In the genomic region with DNA sequence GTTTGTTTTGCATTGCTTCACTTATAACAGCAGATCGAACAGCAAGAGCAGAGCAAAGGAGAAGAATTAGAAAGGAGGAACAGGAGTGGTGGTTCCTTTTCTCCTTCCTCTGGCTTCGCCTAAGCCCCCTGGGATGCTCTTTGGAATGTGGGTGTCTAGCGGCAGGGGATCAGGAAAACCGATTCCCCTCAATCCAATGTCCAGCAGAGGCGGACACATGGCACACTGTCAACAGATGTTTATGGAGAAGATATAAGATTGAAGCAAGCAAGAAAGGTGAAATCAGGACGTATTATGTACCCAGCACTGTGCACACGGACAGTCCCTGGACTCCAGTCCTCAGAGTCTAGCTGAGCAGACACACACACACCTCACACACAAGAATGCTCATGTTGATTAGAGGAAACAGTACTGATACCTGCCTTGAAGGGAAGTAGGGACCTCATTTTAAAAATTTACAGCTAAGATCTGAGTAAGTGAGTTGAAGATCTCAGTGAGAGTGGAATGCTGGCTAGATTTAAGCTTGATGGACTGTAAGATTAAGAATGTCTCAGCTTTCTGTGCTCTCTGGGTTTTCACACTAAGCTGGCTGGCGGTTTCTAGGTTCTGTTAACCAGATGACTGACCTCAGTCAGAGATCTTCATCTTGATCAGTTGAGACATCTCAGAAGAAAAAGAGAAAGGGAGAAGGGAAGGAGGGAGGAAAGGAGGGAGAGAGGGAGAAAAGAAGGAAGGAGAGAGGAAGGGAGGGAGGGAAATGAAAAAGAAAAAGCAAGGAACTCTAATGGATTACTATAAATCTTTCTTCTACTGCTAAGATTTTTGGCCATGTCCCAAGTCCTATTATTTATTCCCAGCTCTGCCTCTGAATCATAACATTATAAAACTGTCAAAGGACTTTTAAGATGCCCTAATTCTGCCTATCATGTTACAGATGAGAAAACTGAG, we compare ENCODE assay signal across 16 cellular contexts. TPM values are rescaled to one million over a fixed set of nuclear protein-coding genes. Genes with fewer than 3 reads are reported as not detected.
DNase-seq lines count a peak whose midpoint lies in the region; ATAC-seq, FAIRE-seq and TF ChIP-seq lines count a peak whose summit lies in the region.
"Had no signal": no experiment of that assay in that cellular context is flagged by ENCODE, and none has a peak within 500 bp of the region (broad histone marks: within the 10 kb centered on the region; RNA-seq: fewer than 3 reads in every experiment).

No MANE protein-coding gene starts in this region.

- SMC1A ChIA-PET in GM12878 (lab: Charles Lee; ENCODE audit: uncharacterized antibody, unreplicated experiment): interaction anchor here (0.6 to 2.3 kb wide), 8 partner anchors 10 to 800 kb away, joined by 3 to 7 read pairs (median 4); no protein-coding TSS in a partner anchor

- peaks cover 4% of the 10 kb centered on the region for H3K4me1 ChIP-seq in GM12878 (ENCODE audit: control insufficient read depth, insufficient read depth, low read length)
- H3K4me1 ChIP-seq in parathyroid adenoma: peaks cover 5% of the 10 kb centered on the region
- H3K4me1 ChIP-seq in naive thymus-derived CD4-positive, alpha-beta T cell (ENCODE audit: control insufficient read depth in 2 of 2, insufficient read depth in 2 of 2, low read length in 2 of 2): no peaks in the 10 kb centered on the region

- H3K27me3 Mint-ChIP-seq in naive thymus-derived CD4-positive, alpha-beta T cell: peaks cover 0 to 8% (median 5%) of the 10 kb centered on the region in 5 donors

- CTCF ChIA-PET in GM12878 (lab: Yijun Ruan, JAX): interaction anchor here (0.7 to 2.3 kb wide), 4 partner anchors 10 to 151 kb away, joined by 3 to 5 read pairs (median 3); no protein-coding TSS in a partner anchor
- CTCF ChIA-PET in naive thymus-derived CD4-positive, alpha-beta T cell (lab: Charles Lee): no interaction called here

- TF ChIP-seq POLR2A in GM12878 (IDR thresholded peaks at IDR 0.05; ENCODE audit: low read depth, low read length): no peak

- no peak overlapping the region for H3K9ac ChIP-seq in GM12878 (ENCODE audit: control insufficient read depth, insufficient read depth, low read length)
- H3K9ac ChIP-seq in parathyroid adenoma: no peak overlapping the region

- no peaks in the 10 kb centered on the region for H3K4me1 Mint-ChIP-seq in naive thymus-derived CD4-positive, alpha-beta T cell
- H3K4me1 Mint-ChIP-seq: CD8-positive, alpha-beta memory T cell; IgD-negative memory B cell had no signal

- POLR2A ChIA-PET in GM12878 (lab: Charles Lee): no interaction called here
- POLR2A ChIA-PET in naive thymus-derived CD4-positive, alpha-beta T cell (lab: Charles Lee): no interaction called here

- H3K36me3 Mint-ChIP-seq in naive thymus-derived CD4-positive, alpha-beta T cell: peaks cover 0 to 26% (median 9%) of the 10 kb centered on the region in 5 donors

- H3K27ac ChIP-seq in GM12878 (ENCODE audit: control insufficient read depth, insufficient read depth): no peak overlapping the region
- H3K27ac ChIP-seq in parathyroid adenoma: no peak overlapping the region
- H3K27ac ChIP-seq in naive thymus-derived CD4-positive, alpha-beta T cell (ENCODE audit: low read depth, low read length): no peak overlapping the region

- no peak overlapping the region for H3K4me3 ChIP-seq in GM12878
- no peak overlapping the region for H3K4me3 ChIP-seq in parathyroid adenoma (ENCODE audit: low read depth, low read length)
- H3K4me3 ChIP-seq in naive thymus-derived CD4-positive, alpha-beta T cell (ENCODE audit: low read length): no peak overlapping the region

- in situ Hi-C loops in GM12878 (cut with MboI): no loop called here

- no TSS peak for BruUV-seq in GM12878 (replicated peaks; lab: Mats Ljungman, UMichigan)

- no peak overlapping the region for H3K4me3 Mint-ChIP-seq in naive thymus-derived CD4-positive, alpha-beta T cell
- H3K4me3 Mint-ChIP-seq: activated CD4-positive, alpha-beta memory T cell treated with anti-CD3 and anti-CD28 coated beads for 36 hours; CD8-positive, alpha-beta memory T cell; IgD-negative memory B cell; T-helper 1 cell treated with Interleukin-12 subunit alpha and Interleukin-12 subunit beta and Interleukin-4 antibody, amounts not matched to agents 30 μg/mL and 1 μg/mL, for 36 hours had no signal

- H3K79me2 ChIP-seq in GM12878 (ENCODE audit: control insufficient read depth, insufficient read depth, low read length): no peaks in the 10 kb centered on the region
- no peaks in the 10 kb centered on the region for H3K79me2 ChIP-seq in parathyroid adenoma

- TF ChIP-seq EP300 in GM12878 (IDR thresholded peaks at IDR 0.05; ENCODE audit: borderline replicate concordance in 1 of 2, control insufficient read depth in 1 of 2, low read depth in 2 of 2, low read length in 2 of 2): no peak

- 50% methylated on average over 8 of the region's 8 CpGs for WGBS in GM12878 (ENCODE audit: insufficient coverage, insufficient replicate concordance, low lambda C conversion rate, missing lambda C conversion rate)

- no peaks in the 10 kb centered on the region for H4K20me1 ChIP-seq in GM12878 (ENCODE audit: control insufficient read depth, insufficient read depth)

- H3K27me3 ChIP-seq in GM12878 (replicated peaks in 1 of 2; ENCODE audit: control insufficient read depth in 2 of 2, insufficient read depth in 2 of 2, low read length in 1 of 2) (no peaks in the 10 kb centered on the region), parathyroid adenoma (ENCODE audit: control insufficient read depth, insufficient read depth, low read length) (no peaks in the 10 kb centered on the region)
- H3K27me3 ChIP-seq in naive thymus-derived CD4-positive, alpha-beta T cell (ENCODE audit: control insufficient read depth in 2 of 2, insufficient read depth in 2 of 2, low read length in 2 of 2): no peaks in the 10 kb centered on the region

- DNase-seq in GM12878 (ENCODE audit: low read depth, low spot score): no peak
- no peak for DNase-seq in occipital lobe (lab: John Stamatoyannopoulos, UW)
- no peak for DNase-seq in naive thymus-derived CD4-positive, alpha-beta T cell
- no peak for DNase-seq in NCI-H2196 treated with DMSO at 0.1 percent for 48 hours (lab: John Stamatoyannopoulos, UW; ENCODE audit: unreplicated experiment)
- no peak for DNase-seq in NCI-H524 treated with DMSO at 0.1 percent for 48 hours (lab: John Stamatoyannopoulos, UW)
- DNase-seq: activated CD4-positive, alpha-beta memory T cell treated with anti-CD3 and anti-CD28 coated beads for 36 hours; activated naive CD4-positive, alpha-beta T cell; CD8-positive, alpha-beta memory T cell; cerebellar nuclear complex; NCI-H187 treated with DMSO at 0.1 percent for 48 hours; stimulated activated CD4-positive, alpha-beta T cell treated with anti-CD3 and anti-CD28 coated beads, Interleukin-15, amount 100 ng/mL, for 24 hours had no signal

- peak; percentile 85 for FAIRE-seq in GM12878 (lab: Jason Lieb, UNC)

- H3K4me2 ChIP-seq in GM12878 (ENCODE audit: control insufficient read depth, insufficient read depth): no peak overlapping the region
- peak overlapping the region; percentile 32 for H3K4me2 ChIP-seq in parathyroid adenoma (ENCODE audit: low read length)

- intact Hi-C loops in GM12878 (cut with micrococcal nuclease; ENCODE audit: unreplicated experiment): no loop called here
- intact Hi-C loops in naive thymus-derived CD4-positive, alpha-beta T cell (cut with micrococcal nuclease): no loop called here

- TF ChIP-seq CTCF in GM12878 (IDR thresholded peaks at IDR 0.05 in 2 of 3, conservative IDR thresholded peaks at IDR 0.05 in 1 of 3; ENCODE audit: control insufficient read depth in 2 of 3, extremely low read depth in 1 of 3, insufficient read depth in 1 of 3, low read depth in 3 of 3, low read length in 3 of 3): no peak
- no peak for TF ChIP-seq CTCF in parathyroid adenoma (IDR thresholded peaks at IDR 0.05)

- no peak for TF ChIP-seq RAD21 in GM12878 (IDR thresholded peaks at IDR 0.05; ENCODE audit: insufficient read depth, low read depth, low read length)

- RAD21 ChIA-PET in GM12878 (lab: Charles Lee; ENCODE audit: unreplicated experiment): no interaction called here

- 0 out of 3 replicates have a peak, but pooled peaks cover 3% of the 10 kb centered on the region for H3K9me3 ChIP-seq in GM12878 (replicated peaks; ENCODE audit: control insufficient read depth, insufficient read depth, low read length)
- no peaks in the 10 kb centered on the region for H3K9me3 ChIP-seq in parathyroid adenoma (ENCODE audit: control insufficient read depth, low read length)
- H3K9me3 ChIP-seq in naive thymus-derived CD4-positive, alpha-beta T cell (ENCODE audit: control insufficient read depth in 2 of 3, low read length in 3 of 3): no peaks in the 10 kb centered on the region

- no peak overlapping the region for H3K27ac Mint-ChIP-seq in naive thymus-derived CD4-positive, alpha-beta T cell
- H3K27ac Mint-ChIP-seq: activated CD4-positive, alpha-beta memory T cell treated with anti-CD3 and anti-CD28 coated beads for 36 hours; CD8-positive, alpha-beta memory T cell; IgD-negative memory B cell; T-helper 1 cell treated with Interleukin-12 subunit alpha and Interleukin-12 subunit beta and Interleukin-4 antibody, amounts not matched to agents 30 μg/mL and 1 μg/mL, for 36 hours had no signal

- H3K36me3 ChIP-seq in GM12878 (ENCODE audit: control insufficient read depth in 2 of 2, insufficient read depth in 2 of 2, low read length in 1 of 2): no peaks in the 10 kb centered on the region
- no peaks in the 10 kb centered on the region for H3K36me3 ChIP-seq in parathyroid adenoma (ENCODE audit: control insufficient read depth, insufficient read depth, low read length)
- H3K36me3 ChIP-seq in naive thymus-derived CD4-positive, alpha-beta T cell (ENCODE audit: control insufficient read depth in 2 of 3, insufficient read depth in 3 of 3, low read length in 3 of 3): no peaks in the 10 kb centered on the region

- peak; percentile 61 for ATAC-seq in GM18517 (IDR thresholded peaks at IDR 0.05; ENCODE audit: unreplicated experiment)
- ATAC-seq in HG02642 (IDR thresholded peaks at IDR 0.05; ENCODE audit: poor library complexity, unreplicated experiment): peak; percentile 48
- ATAC-seq in GM12878: peak; percentile 78
- no peak for ATAC-seq in naive thymus-derived CD4-positive, alpha-beta T cell

- peaks cover 0 to 29% (median 12%) of the 10 kb centered on the region in 11 donors for H3K9me3 Mint-ChIP-seq in naive thymus-derived CD4-positive, alpha-beta T cell

- H2AFZ ChIP-seq in GM12878 (ENCODE audit: control insufficient read depth, low read depth, low read length) (no peak overlapping the region), parathyroid adenoma (peak overlapping the region; percentile 38)

RNA-seq across cellular contexts. Expression of a gene that starts 44.8 kb away (rescaled TPM):
- total RNA-seq in GM12878 (2013; cell fraction: nucleolus; rRNA removed): 9.2 and 9.6 TPM in 2 replicates
- total RNA-seq in GM12878 (2014; rRNA removed) (0.68 and 1.2 TPM in 2 replicates), GM12878 (2014; rRNA removed; fragmentation: Illumina TruSeq; extraction: Trizol) (1.5 and 1.6 TPM in 2 replicates), GM12878 (2021) (0.87 and 1.2 TPM in 2 replicates), occipital lobe (13.7 TPM)
- 0.79 TPM for polyA plus RNA-seq in GM12878 (2011; ENCODE audit: low read depth)
- polyA plus RNA-seq in GM12878 (2011; rRNA removed) (5.6 and 8.6 TPM in 2 replicates), GM12878 (2014; fragmentation: Illumina TruSeq; extraction: Trizol) (1.1 TPM in 2 replicates), GM12878 (2014; fragmentation: Nextera tagmentation; extraction: Ambion mirVana) (under 1 TPM; 0.55 to 0.60 TPM), GM12878 (2014; rRNA removed) (0.81 and 1.2 TPM in 2 replicates), GM12878 (2016; fragmentation: Nextera tagmentation; extraction: Ambion mirVana) (under 1 TPM; 0.82 to 0.87 TPM)
- polyA plus RNA-seq in GM12878 (2011; cell fraction: cytosol; rRNA removed): 2.8 and 2.9 TPM in 2 replicates
- 4.7 and 5.0 TPM in 2 replicates for polyA plus RNA-seq in GM12878 (2011; cell fraction: nucleus; rRNA removed)
- polyA plus RNA-seq in GM12878 (2012): 1.1 and 2.4 TPM in 2 replicates
- polyA minus RNA-seq in GM12878 (2011; rRNA and poly(A)+ RNA removed): 7.6 and 13.3 TPM in 2 replicates
- 3.0 and 4.4 TPM in 2 replicates for polyA minus RNA-seq in GM12878 (2011; cell fraction: cytosol; rRNA and poly(A)+ RNA removed)
- 4.4 and 5.3 TPM in 2 replicates for polyA minus RNA-seq in GM12878 (2011; cell fraction: nucleus; rRNA and poly(A)+ RNA removed)
- 1 to 10 TPM; 1.7 to 2.7 (median 2.3) TPM for total RNA-seq in naive thymus-derived CD4-positive, alpha-beta T cell
- polyA plus RNA-seq in naive thymus-derived CD4-positive, alpha-beta T cell: 1 to 10 TPM; 1.7 to 2.2 TPM
- polyA plus RNA-seq: CD8-positive, alpha-beta memory T cell had no signal
